ENCODE assay signal across 18 cellular contexts in genomic region chr7:139825666-139826290, GRCh38. TPM values are rescaled to one million over a fixed set of nuclear protein-coding genes. Genes with fewer than 3 reads are reported as not detected.
DNase-seq lines count a peak whose midpoint lies in the region; ATAC-seq and TF ChIP-seq lines count a peak whose summit lies in the region.
"Had no signal": no experiment of that assay in that cellular context is flagged by ENCODE, and none has a peak within 500 bp of the region (broad histone marks: within the 10 kb centered on the region; RNA-seq: fewer than 3 reads in every experiment).

No MANE protein-coding gene starts in this region.

- no peaks in the 10 kb centered on the region for H4K20me1 ChIP-seq in H9 (ENCODE audit: control insufficient read depth, insufficient read depth, insufficient read length)

- peaks cover 7% of the 10 kb centered on the region in 2 experiments for H3K4me1 Mint-ChIP-seq in H9
- H3K4me1 Mint-ChIP-seq in T-helper 2 cell treated with Interferon-gamma antibody and Interleukin-4, amounts not matched to agents 5 μg/mL and 100 μg/mL, for 36 hours (ENCODE audit: low read depth): peaks cover 16% of the 10 kb centered on the region
- peaks cover 34% of the 10 kb centered on the region for H3K4me1 Mint-ChIP-seq in endodermal cell

- no peak overlapping the region for H3K23ac ChIP-seq in H9 (ENCODE audit: insufficient read length, low read depth, low read length)

- no peaks in the 10 kb centered on the region for H3K36me3 ChIP-seq in endodermal cell (ENCODE audit: control insufficient read depth, insufficient read depth, low read length)
- H3K36me3 ChIP-seq: gastrocnemius medialis, left ventricle myocardium inferior, SJCRH30, vagina had no signal

- no peak for TF ChIP-seq CTCF in H9 (conservative IDR thresholded peaks at IDR 0.05)
- TF ChIP-seq CTCF in endodermal cell (conservative IDR thresholded peaks at IDR 0.05): no peak

- H3K79me1 ChIP-seq in H9 (ENCODE audit: insufficient read depth, low read depth, low read length, poor library complexity, severe bottlenecking): no peaks in the 10 kb centered on the region

- no peaks in the 10 kb centered on the region for H3K9me3 ChIP-seq in H9 (ENCODE audit: control insufficient read depth, low read depth, low read length)
- H3K9me3 ChIP-seq in endodermal cell (ENCODE audit: control insufficient read depth, low read length): peaks cover 12% of the 10 kb centered on the region
- H3K9me3 ChIP-seq: gastrocnemius medialis, left ventricle myocardium inferior, SJCRH30, vagina had no signal

- peak; percentile 47 for DNase-seq in A172 (ENCODE audit: low spot score)
- no peak for DNase-seq in H9
- peak; percentile 2 for DNase-seq in T1000 (lab: John Stamatoyannopoulos, UW)
- DNase-seq in fibroblast of peridontal ligament (ENCODE audit: extremely low read depth): peak; percentile 62
- DNase-seq in T-helper 2 cell treated with Interferon-gamma antibody and Interleukin-4, amounts not matched to agents 5 μg/mL and 100 μg/mL, for 36 hours (ENCODE audit: low spot score): no peak
- DNase-seq in left lobe of liver (ENCODE audit: low spot score): no peak
- DNase-seq in endodermal cell: no peak
- no peak for DNase-seq in NCI-H187 treated with DMSO at 0.1 percent for 48 hours (lab: John Stamatoyannopoulos, UW)
- DNase-seq: caudate nucleus, gastrocnemius medialis, left ventricle myocardium inferior, MV-4-11, NCI-H446 treated with DMSO at 0.1 percent for 48 hours had no signal

- no peak overlapping the region for H3K4me3 Mint-ChIP-seq in H9
- no peak overlapping the region for H3K4me3 Mint-ChIP-seq in T-helper 2 cell treated with Interferon-gamma antibody and Interleukin-4, amounts not matched to agents 5 μg/mL and 100 μg/mL, for 36 hours
- no peak overlapping the region for H3K4me3 Mint-ChIP-seq in endodermal cell
- H3K4me3 Mint-ChIP-seq: activated T-helper 1 cell treated with anti-CD3 and anti-CD28 coated beads, Interleukin-12 subunit alpha, Interleukin-12 subunit beta, Interleukin-2, Interleukin-4 antibody, amounts not matched to agents 30 ng/mL and 10 ng/mL and 1 ng/mL, durations not matched to agents 14 hours and 24 hours and 36 hours had no signal

- no peak overlapping the region for H4K5ac ChIP-seq in H9 (ENCODE audit: insufficient read length, low read depth, low read length)

- H3K4me1 ChIP-seq in H9 (ENCODE audit: insufficient read depth, low read length) (no peaks in the 10 kb centered on the region), endodermal cell (ENCODE audit: control insufficient read depth, insufficient read depth, low read length) (peaks cover 15% of the 10 kb centered on the region)
- H3K4me1 ChIP-seq: gastrocnemius medialis, left ventricle myocardium inferior, SJCRH30, vagina had no signal

- H3K27me3 ChIP-seq in H9 (ENCODE audit: insufficient read depth, low read length): no peaks in the 10 kb centered on the region
- peaks cover 7% of the 10 kb centered on the region for H3K27me3 ChIP-seq in endodermal cell (ENCODE audit: control insufficient read depth, insufficient read depth, low read length, poor library complexity, severe bottlenecking)
- H3K27me3 ChIP-seq: gastrocnemius medialis, vagina had no signal

- no peak overlapping the region for H3K9ac ChIP-seq in H9 (ENCODE audit: extremely low read depth, insufficient read length, low read length)
- H3K9ac ChIP-seq in endodermal cell (ENCODE audit: extremely low read depth, low read length, poor library complexity, severe bottlenecking): no peak overlapping the region

- H3K56ac ChIP-seq in H9 (ENCODE audit: insufficient read length, low read depth, low read length): no peak overlapping the region

- no peak overlapping the region for H3K4me3 ChIP-seq in endodermal cell (ENCODE audit: low read length)
- H3K4me3 ChIP-seq: gastrocnemius medialis, left ventricle myocardium inferior, SJCRH30, vagina had no signal

- H3K9me3 Mint-ChIP-seq in H9 (no peaks in the 10 kb centered on the region; a peak in 1 of 5 replicates), endodermal cell (peaks cover 8% of the 10 kb centered on the region)
- no peaks in the 10 kb centered on the region for H3K9me3 Mint-ChIP-seq in T-helper 2 cell treated with Interferon-gamma antibody and Interleukin-4, amounts not matched to agents 5 μg/mL and 100 μg/mL, for 36 hours
- H3K9me3 Mint-ChIP-seq: activated T-helper 1 cell treated with anti-CD3 and anti-CD28 coated beads, Interleukin-12 subunit alpha, Interleukin-12 subunit beta, Interleukin-2, Interleukin-4 antibody, amounts not matched to agents 30 ng/mL and 10 ng/mL and 1 ng/mL, durations not matched to agents 14 hours and 24 hours and 36 hours had no signal

- no peaks in the 10 kb centered on the region for H3K23me2 ChIP-seq in H9 (ENCODE audit: insufficient read length, low read depth, low read length, poor library complexity, severe bottlenecking)

- H2BK120ac ChIP-seq in H9 (ENCODE audit: low read depth, low read length, poor library complexity, severe bottlenecking): no peak overlapping the region

- H4K8ac ChIP-seq in H9 (replicated peaks; ENCODE audit: insufficient read length, low read depth, low read length): no peak overlapping the region

- H2BK20ac ChIP-seq in H9 (ENCODE audit: low read depth, low read length, poor library complexity, severe bottlenecking): no peak overlapping the region

- no peak overlapping the region for H3K4me2 ChIP-seq in H9 (ENCODE audit: insufficient read depth, insufficient read length, low read length)

- H3K27ac ChIP-seq in H9 (ENCODE audit: insufficient read length, low read depth, low read length) (no peak overlapping the region), endodermal cell (ENCODE audit: low read depth, low read length) (no peak overlapping the region)
- H3K27ac ChIP-seq: gastrocnemius medialis, left ventricle myocardium inferior, SJCRH30, vagina had no signal

- H4K91ac ChIP-seq in H9 (ENCODE audit: insufficient read length, low read depth, low read length): no peak overlapping the region

- H3K27me3 Mint-ChIP-seq in H9 (ENCODE audit: low read depth) (peaks cover 7% of the 10 kb centered on the region), endodermal cell (ENCODE audit: insufficient read depth) (no peaks in the 10 kb centered on the region)
- H3K27me3 Mint-ChIP-seq in T-helper 2 cell treated with Interferon-gamma antibody and Interleukin-4, amounts not matched to agents 5 μg/mL and 100 μg/mL, for 36 hours (ENCODE audit: low read depth): peaks cover 18% of the 10 kb centered on the region

- no peak overlapping the region for H2AK5ac ChIP-seq in H9 (ENCODE audit: insufficient read length, low read length)

- ATAC-seq in left lobe of liver: no peak
- ATAC-seq: activated CD4-positive, CD25-positive, alpha-beta regulatory T cell treated with anti-CD3 and anti-CD28 coated beads, Interleukin-2, amount 50 U/mL, for 24 hours; gastrocnemius medialis had no signal

- peak overlapping the region in 2 of 3 experiments; percentile 10 to 75; a peak in 2 of 7 replicates for H3K27ac Mint-ChIP-seq in H9
- no peak overlapping the region for H3K27ac Mint-ChIP-seq in T-helper 2 cell treated with Interferon-gamma antibody and Interleukin-4, amounts not matched to agents 5 μg/mL and 100 μg/mL, for 36 hours
- H3K27ac Mint-ChIP-seq in endodermal cell: no peak overlapping the region
- H3K27ac Mint-ChIP-seq: activated T-helper 1 cell treated with anti-CD3 and anti-CD28 coated beads, Interleukin-12 subunit alpha, Interleukin-12 subunit beta, Interleukin-2, Interleukin-4 antibody, amounts not matched to agents 30 ng/mL and 10 ng/mL and 1 ng/mL, durations not matched to agents 14 hours and 24 hours and 36 hours had no signal

- no peak overlapping the region for H2BK15ac ChIP-seq in H9 (ENCODE audit: low read depth, low read length)

- H2BK5ac ChIP-seq in H9 (ENCODE audit: insufficient read length, low read length): no peak overlapping the region

- no peaks in the 10 kb centered on the region for H3K79me2 ChIP-seq in H9 (ENCODE audit: insufficient read depth, low read length)

- H2AFZ ChIP-seq in H9 (ENCODE audit: low read length): no peak overlapping the region

- H2BK12ac ChIP-seq in H9 (ENCODE audit: insufficient read length, low read depth, low read length): no peak overlapping the region

- H3K18ac ChIP-seq in H9 (ENCODE audit: insufficient read length, low read depth, low read length): no peak overlapping the region

- H3T11ph ChIP-seq in H9 (ENCODE audit: low read length): no peak overlapping the region

- H3K4ac ChIP-seq in H9 (ENCODE audit: low read depth, low read length): no peak overlapping the region

- no peak overlapping the region for H3K14ac ChIP-seq in H9 (ENCODE audit: insufficient read depth, low read length)

- H3K36me3 Mint-ChIP-seq in H9 (ENCODE audit: insufficient read depth in 1 of 3, low read depth in 3 of 3) (no peaks in the 10 kb centered on the region; a peak in 1 of 7 replicates), endodermal cell (ENCODE audit: low read depth) (no peaks in the 10 kb centered on the region)
- H3K36me3 Mint-ChIP-seq in T-helper 2 cell treated with Interferon-gamma antibody and Interleukin-4, amounts not matched to agents 5 μg/mL and 100 μg/mL, for 36 hours (ENCODE audit: low read depth): no peaks in the 10 kb centered on the region

- WGBS in H9 (ENCODE audit: extremely low coverage, insufficient read length, low lambda C conversion rate): no CpG with 5 or more reads among the region's 9 CpGs
- 79 to 87% methylated on average over 4 to 9 of the region's 9 CpGs for WGBS in endodermal cell (ENCODE audit: insufficient coverage in 1 of 2, insufficient read length in 1 of 2), 2 experiments

RNA-seq across cellular contexts. Expression of gene TBXAS1, which starts 3.3 kb away (rescaled TPM):
- 0.26 and 0.83 TPM in 2 replicates for total RNA-seq in A172 (2014; rRNA removed; shearing (Covaris generic))
- total RNA-seq in H9 (2021): 0.39 and 1.4 TPM in 2 replicates
- 6.6 TPM for total RNA-seq in left lobe of liver
- total RNA-seq in endodermal cell: 10 to 100 TPM in 1 of 2 donors, 1 to 10 TPM in 1; 7.6 to 13.5 TPM
- 2.6 TPM for polyA plus RNA-seq in endodermal cell (2013, experiment 1 of 2)
- polyA plus RNA-seq in endodermal cell (2013, experiment 2 of 2): 2.7 TPM
- total RNA-seq: G401 had no signal

RNA-seq across cellular contexts. Expression of gene HIPK2, which starts 48.0 kb away (rescaled TPM):
- total RNA-seq in A172 (2014; rRNA removed; shearing (Covaris generic)): 3.6 and 4.0 TPM in 2 replicates
- 19.0 and 21.9 TPM in 2 replicates for total RNA-seq in H9 (2021)
- 63.7 TPM for total RNA-seq in left lobe of liver
- total RNA-seq in endodermal cell: 100 to 1,000 TPM in 1 of 2 donors, 10 to 100 TPM in 1; 95.1 to 125 TPM
- polyA plus RNA-seq in endodermal cell (2013, experiment 1 of 2): 32.0 TPM
- 35.9 TPM for polyA plus RNA-seq in endodermal cell (2013, experiment 2 of 2)

Comparison
In these comparisons a context has a peak if more than half of its experiments do, and no peak if none do; other contexts are left out.
1. DNase-seq: peak in A172 (single experiment), T1000 (single experiment) and fibroblast of peridontal ligament (single experiment); none in H9 (single experiment), T-helper 2 cell treated with Interferon-gamma antibody and Interleukin-4, amounts not matched to agents 5 μg/mL and 100 μg/mL, for 36 hours (single experiment), left lobe of liver (single experiment), endodermal cell (single experiment) and NCI-H187 treated with DMSO at 0.1 percent for 48 hours (single experiment).
2. H3K27ac Mint-ChIP-seq: peak in H9 (2 of 3); none in T-helper 2 cell treated with Interferon-gamma antibody and Interleukin-4, amounts not matched to agents 5 μg/mL and 100 μg/mL, for 36 hours (single experiment) and endodermal cell (single experiment).